ENCODE assay signal across 7 cellular contexts in the genomic region with DNA sequence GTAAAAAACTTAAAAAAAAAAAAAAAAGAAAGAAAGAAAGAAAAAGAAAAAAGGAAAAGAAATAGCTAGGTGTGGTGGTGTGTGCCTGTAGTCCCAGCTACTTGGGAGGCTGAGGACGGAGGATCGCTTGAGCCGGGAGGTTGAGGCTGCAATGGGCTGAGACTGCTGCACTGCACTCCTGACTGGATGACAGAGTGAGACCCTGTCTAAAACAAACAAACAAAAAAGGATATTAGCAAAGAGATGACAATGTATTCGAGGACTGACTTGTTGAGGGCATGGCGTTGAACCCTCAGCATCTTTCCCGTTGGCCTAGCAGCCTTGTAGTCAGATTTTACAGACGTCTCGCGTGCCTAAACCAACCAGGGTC. TPM values are rescaled to one million over a fixed set of nuclear protein-coding genes. Genes with fewer than 3 reads are reported as not detected.
DNase-seq lines count a peak whose midpoint lies in the region; ATAC-seq, FAIRE-seq and TF ChIP-seq lines count a peak whose summit lies in the region.

No MANE protein-coding gene starts in this region.

- H2BK5ac ChIP-seq in IMR-90 (ENCODE audit: low read depth, low read length, poor library complexity, severe bottlenecking): peak overlapping the region; percentile 64

- H3K4me1 ChIP-seq in IMR-90 (ENCODE audit: control insufficient read depth, insufficient read depth, low read length) (peaks cover 6% of the 10 kb centered on the region), adipocyte (ENCODE audit: control insufficient read depth, insufficient read depth, low read length) (peaks cover 16% of the 10 kb centered on the region), kidney (ENCODE audit: control insufficient read depth in 1 of 2, insufficient read depth in 1 of 2, low read depth in 1 of 2, low read length in 2 of 2) (peaks cover 0 to 9% of the 10 kb centered on the region in 2 donors), subcutaneous abdominal adipose tissue (ENCODE audit: control insufficient read depth in 5 of 5, insufficient read depth in 5 of 5, low read length in 5 of 5) (peaks cover 2 to 17% (median 14%) of the 10 kb centered on the region in 5 donors)

- intact Hi-C loops in IMR-90 (cut with micrococcal nuclease): no loop called here
- intact Hi-C loops in kidney (cut with DNase I): no loop called here

- CTCF ChIA-PET in IMR-90 (lab: Yijun Ruan, JAX): interaction anchor here (0.6 to 1.1 kb wide), 2 partner anchors 51 to 250 kb away, joined by 3 to 4 read pairs; no protein-coding TSS in a partner anchor

- TF ChIP-seq RAD21 in IMR-90 (IDR thresholded peaks at IDR 0.05; ENCODE audit: low read length): no peak

- no TSS peak for BruUV-seq in IMR-90 (replicated peaks; lab: Mats Ljungman, UMichigan)

- H3K27ac ChIP-seq in IMR-90 (ENCODE audit: insufficient read depth, low read length): peak overlapping the region; percentile 43
- peak overlapping the region; percentile 34 to 77 for H3K27ac ChIP-seq in kidney (ENCODE audit: low read depth in 2 of 2, low read length in 2 of 2)
- H3K27ac ChIP-seq in subcutaneous abdominal adipose tissue (ENCODE audit: low read depth, low read length): peak overlapping the region; percentile 49

- peak overlapping the region; percentile 77 for H3K4me3 ChIP-seq in IMR-90 (ENCODE audit: insufficient read depth, low read depth, low read length)
- peak overlapping the region; percentile 90 for H3K4me3 ChIP-seq in adipocyte (ENCODE audit: low read length)
- H3K4me3 ChIP-seq in kidney (ENCODE audit: low read length in 2 of 2): peak overlapping the region; percentile 70 to 94
- peak overlapping the region; percentile 73 to 97 (median 91) for H3K4me3 ChIP-seq in subcutaneous abdominal adipose tissue (ENCODE audit: low read depth in 1 of 5, low read length in 5 of 5)

- peak overlapping the region; percentile 85 for H4K5ac ChIP-seq in IMR-90 (ENCODE audit: low read depth, low read length)

- H2BK20ac ChIP-seq in IMR-90 (ENCODE audit: low read depth, low read length): 0 out of 2 replicates have a peak overlapping the region, but pooled peaks have one; percentile 35

- H4K20me1 ChIP-seq in IMR-90 (ENCODE audit: insufficient read depth, low read length): no peaks in the 10 kb centered on the region

- peak overlapping the region; percentile 64; the same call in 1 of the 2 replicates for H4K91ac ChIP-seq in IMR-90 (ENCODE audit: insufficient read depth, low read depth, low read length)

- H2BK120ac ChIP-seq in IMR-90 (ENCODE audit: low read depth, low read length): peak overlapping the region; percentile 50

- H3K9ac ChIP-seq in IMR-90 (ENCODE audit: low read depth, low read length): peak overlapping the region; percentile 78
- peak overlapping the region; percentile 86 for H3K9ac ChIP-seq in adipocyte (ENCODE audit: low read length)
- H3K9ac ChIP-seq in kidney (ENCODE audit: low read length in 2 of 2): peak overlapping the region; percentile 50 to 98
- peak overlapping the region; percentile 56 to 89 (median 81) for H3K9ac ChIP-seq in subcutaneous abdominal adipose tissue (ENCODE audit: low read length in 5 of 5)

- peak overlapping the region; percentile 95 for H3K14ac ChIP-seq in IMR-90 (replicated peaks; ENCODE audit: low read depth, low read length)

- H4K8ac ChIP-seq in IMR-90 (ENCODE audit: low read depth in 2 of 2, low read length in 2 of 2): peak overlapping the region; percentile 75 to 96

- TF ChIP-seq CTCF in IMR-90 (conservative IDR thresholded peaks at IDR 0.05; ENCODE audit: low read depth, low read length) (no peak), kidney (IDR thresholded peaks at IDR 0.05; ENCODE audit: borderline replicate concordance, extremely low read depth, insufficient read depth) (no peak)

- peak overlapping the region; percentile 100 for H2AFZ ChIP-seq in IMR-90 (replicated peaks; ENCODE audit: low read length, poor library complexity)

- peak overlapping the region; percentile 75 for H3K56ac ChIP-seq in IMR-90 (ENCODE audit: extremely low read depth, insufficient read depth, low read length)

- WGBS in IMR-90 (ENCODE audit: extremely low coverage in 2 of 2, insufficient read length in 1 of 2), 2 experiments: 100% methylated on average over 2 of the region's 9 CpGs; no CpG with 5 or more reads in 1 of the 2 experiments

- ATAC-seq in IMR-90 (ENCODE audit: low read depth): no peak
- no peak for ATAC-seq in esophagus mucosa

- peak overlapping the region; percentile 97 for H2AK9ac ChIP-seq in IMR-90 (replicated peaks; ENCODE audit: low read depth, low read length, poor library complexity)

- DNase-seq in IMR-90 (no peak), adipocyte (ENCODE audit: low read depth) (no peak), kidney (no peak), C1 segment of cervical spinal cord (lab: John Stamatoyannopoulos, UW) (no peak), Kasumi-1 (lab: John Stamatoyannopoulos, UW) (no peak)

- H2BK15ac ChIP-seq in IMR-90 (ENCODE audit: low read depth, low read length): peak overlapping the region; percentile 69; the same call in 1 of the 3 replicates

- H3K9me3 ChIP-seq in IMR-90 (ENCODE audit: control insufficient read depth, insufficient read depth, low read length) (no peaks in the 10 kb centered on the region), adipocyte (ENCODE audit: control insufficient read depth, low read length) (no peaks in the 10 kb centered on the region), kidney (ENCODE audit: control insufficient read depth in 1 of 2, low read length in 2 of 2) (no peaks in the 10 kb centered on the region), subcutaneous abdominal adipose tissue (ENCODE audit: control insufficient read depth in 5 of 5, low read length in 5 of 5) (no peaks in the 10 kb centered on the region)

- dilution Hi-C loops in IMR-90 (cut with HindIII; ENCODE audit: low sequenced_read_pairs, unreplicated experiment): no loop called here

- peaks cover 10% of the 10 kb centered on the region for H3K9me1 ChIP-seq in IMR-90 (ENCODE audit: insufficient read depth, low read length)

- peaks cover 18 to 25% of the 10 kb centered on the region in 2 experiments for H3K79me1 ChIP-seq in IMR-90 (ENCODE audit: low read depth in 1 of 2, low read length in 2 of 2)

- H3K27me3 ChIP-seq in IMR-90 (ENCODE audit: control insufficient read depth, insufficient read depth, low read length) (no peaks in the 10 kb centered on the region), adipocyte (replicated peaks; ENCODE audit: control insufficient read depth, insufficient read depth, low read length) (no peaks in the 10 kb centered on the region), subcutaneous abdominal adipose tissue (ENCODE audit: control insufficient read depth in 5 of 5, insufficient read depth in 4 of 5, low read length in 5 of 5) (no peaks in the 10 kb centered on the region)

- H3K4ac ChIP-seq in IMR-90 (ENCODE audit: low read depth, low read length): peak overlapping the region; percentile 59

- no peak for FAIRE-seq in kidney (lab: Jason Lieb, UNC)

- in situ Hi-C loops in IMR-90 (cut with MboI; ENCODE audit: low sequenced_read_pairs): no loop called here

- no peak for TF ChIP-seq POLR2A in IMR-90 (IDR thresholded peaks at IDR 0.05; ENCODE audit: low read depth, low read length)

- H3K23ac ChIP-seq in IMR-90 (ENCODE audit: low read depth, low read length): peak overlapping the region; percentile 99

- H3K4me2 ChIP-seq in IMR-90 (ENCODE audit: low read depth, low read length): peak overlapping the region; percentile 98

- peaks cover 2% of the 10 kb centered on the region for H3K36me3 ChIP-seq in IMR-90 (ENCODE audit: control insufficient read depth, insufficient read depth, low read length)
- H3K36me3 ChIP-seq in adipocyte (ENCODE audit: control insufficient read depth, insufficient read depth, low read length, severe bottlenecking): peaks cover 3% of the 10 kb centered on the region
- H3K36me3 ChIP-seq in kidney (ENCODE audit: control insufficient read depth in 1 of 2, insufficient read depth in 2 of 2, low read length in 2 of 2): no peaks in the 10 kb centered on the region
- peaks cover 0 to 4% (median 0%) of the 10 kb centered on the region in 5 donors for H3K36me3 ChIP-seq in subcutaneous abdominal adipose tissue (ENCODE audit: control insufficient read depth in 5 of 5, insufficient read depth in 5 of 5, low read length in 5 of 5)

- peak overlapping the region; percentile 63; the same call in 1 of the 2 replicates for H2AK5ac ChIP-seq in IMR-90 (ENCODE audit: low read depth, low read length)

- peak overlapping the region; percentile 50 for H3K18ac ChIP-seq in IMR-90 (ENCODE audit: low read depth, low read length)

- POLR2A ChIA-PET in IMR-90 (lab: Charles Lee; ENCODE audit: unreplicated experiment): interaction anchor here (0.5 kb wide), 1 partner anchor 855 kb away, joined by 3 read pairs; no protein-coding TSS in a partner anchor

TF ChIP-seq in IMR-90, 13 proteins besides CTCF, POLR2A, EP300 and RAD21 (continues in another document):
- TF ChIP-seq MAZ (IDR thresholded peaks at IDR 0.05; ENCODE audit: borderline replicate concordance, low read depth, low read length) (no peak), MAFK (IDR thresholded peaks at IDR 0.05; ENCODE audit: low read depth, low read length) (no peak), RFX5 (IDR thresholded peaks at IDR 0.05; ENCODE audit: low read depth, low read length) (no peak), BHLHE40 (IDR thresholded peaks at IDR 0.05; ENCODE audit: low read depth, low read length) (no peak), FOS (IDR thresholded peaks at IDR 0.05; ENCODE audit: low read depth, low read length) (no peak), NFE2L2 (IDR thresholded peaks at IDR 0.05; ENCODE audit: low read depth, low read length) (no peak), CHD1 (IDR thresholded peaks at IDR 0.05; ENCODE audit: low read depth, low read length) (no peak), RCOR1 (IDR thresholded peaks at IDR 0.05; ENCODE audit: insufficient replicate concordance, low read length) (no peak), CEBPB (IDR thresholded peaks at IDR 0.05; ENCODE audit: low read depth, low read length) (no peak)
- TF ChIP-seq, protein P1, sequence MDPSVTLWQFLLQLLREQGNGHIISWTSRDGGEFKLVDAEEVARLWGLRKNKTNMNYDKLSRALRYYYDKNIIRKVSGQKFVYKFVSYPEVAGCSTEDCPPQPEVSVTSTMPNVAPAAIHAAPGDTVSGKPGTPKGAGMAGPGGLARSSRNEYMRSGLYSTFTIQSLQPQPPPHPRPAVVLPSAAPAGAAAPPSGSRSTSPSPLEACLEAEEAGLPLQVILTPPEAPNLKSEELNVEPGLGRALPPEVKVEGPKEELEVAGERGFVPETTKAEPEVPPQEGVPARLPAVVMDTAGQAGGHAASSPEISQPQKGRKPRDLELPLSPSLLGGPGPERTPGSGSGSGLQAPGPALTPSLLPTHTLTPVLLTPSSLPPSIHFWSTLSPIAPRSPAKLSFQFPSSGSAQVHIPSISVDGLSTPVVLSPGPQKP (IDR thresholded peaks at IDR 0.05; ENCODE audit: borderline replicate concordance, low read depth, low read length): no peak

RNA-seq across cellular contexts. Expression of a gene that starts 0.6 kb away (rescaled TPM):
- 12.4 and 13.3 TPM in 2 replicates for total RNA-seq in IMR-90 (2012; rRNA removed)
- 25.7 and 27.1 TPM in 2 replicates for polyA plus RNA-seq in IMR-90 (2012; rRNA removed)
- polyA plus RNA-seq in IMR-90 (2012; cell fraction: cytosol; rRNA removed): 3.6 and 5.0 TPM in 2 replicates
- 24.0 and 95.4 TPM in 2 replicates for polyA plus RNA-seq in IMR-90 (2012; cell fraction: nucleus; rRNA removed; ENCODE audit: low replicate concordance)
- 57.5 TPM for total RNA-seq in kidney
- polyA plus RNA-seq in kidney (ENCODE audit: insufficient read depth, low read depth, low replicate concordance): 180 TPM
- 48.7 TPM for total RNA-seq in esophagus mucosa
